Comparison of ENCODE assay signal across 8 cellular contexts in the genomic region with DNA sequence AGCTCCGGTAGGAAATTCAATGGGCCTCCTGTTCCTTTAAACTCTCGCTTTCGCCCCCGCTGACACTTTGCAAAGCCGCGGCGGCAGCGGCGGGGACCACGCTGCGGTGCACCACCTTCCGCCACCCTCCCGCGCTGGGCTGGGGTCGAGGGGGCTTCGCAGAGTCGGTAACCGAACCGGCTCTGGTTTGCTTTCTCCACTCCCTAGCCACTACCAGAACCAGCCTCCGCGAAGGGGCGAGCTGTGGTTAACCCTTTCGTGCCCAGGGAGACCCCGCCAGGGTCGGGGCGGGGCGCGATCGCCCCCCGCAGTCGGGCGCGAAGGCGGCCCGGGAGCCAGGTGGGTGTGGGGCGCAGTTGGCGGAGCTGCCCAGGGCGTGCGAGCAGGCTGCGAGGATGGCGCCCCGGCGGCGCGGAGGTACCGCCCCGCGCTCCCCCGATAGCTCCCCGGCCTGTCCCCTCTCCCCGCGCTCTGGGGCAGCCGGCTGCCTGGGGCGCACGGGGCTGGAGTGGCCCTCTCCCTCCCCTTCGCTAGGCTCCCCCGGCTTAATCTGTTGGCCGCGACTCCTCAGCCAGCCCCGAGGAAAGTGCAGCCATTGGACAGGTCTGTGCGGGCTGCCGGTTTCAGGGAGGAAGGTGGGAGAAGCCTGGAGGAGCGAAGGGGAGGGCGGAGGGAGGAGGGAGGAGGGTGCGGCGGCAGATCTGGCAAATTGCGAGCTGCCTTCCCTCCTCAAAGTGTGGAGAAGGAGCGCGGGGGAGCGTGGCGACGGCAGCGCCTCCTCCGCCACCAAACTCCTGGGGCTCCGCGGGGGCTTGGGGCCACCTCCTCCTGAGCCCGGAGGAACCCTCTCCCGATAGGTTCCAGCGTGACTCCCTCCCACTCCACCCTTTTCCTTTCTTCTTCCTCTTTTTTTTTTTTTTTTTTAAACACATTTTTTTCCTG. TPM values are rescaled to one million over a fixed set of nuclear protein-coding genes. Genes with fewer than 3 reads are reported as not detected.
A peak's percentile ranks its signal among the peaks of the same experiment; 100 is the strongest.
DNase-seq lines count a peak whose midpoint lies in the region; ATAC-seq and TF ChIP-seq lines count a peak whose summit lies in the region.

No MANE protein-coding gene starts in this region.

- H3K9me3 ChIP-seq in fibroblast of lung (ENCODE audit: control insufficient read depth, insufficient read depth, low read depth, low read length) (no peaks in the 10 kb centered on the region), muscle layer of duodenum (ENCODE audit: control insufficient read depth in 1 of 2, low read length in 2 of 2) (no peaks in the 10 kb centered on the region)

- H3K27me3 ChIP-seq in fibroblast of lung (ENCODE audit: control insufficient read depth, insufficient read depth, low read length) (peaks cover 10% of the 10 kb centered on the region), muscle layer of duodenum (ENCODE audit: low read depth, low read length) (no peaks in the 10 kb centered on the region)

- H3K4me1 ChIP-seq in fibroblast of lung (ENCODE audit: control insufficient read depth, extremely low read depth, insufficient read depth, low read length) (no peaks in the 10 kb centered on the region), muscle layer of duodenum (ENCODE audit: control insufficient read depth in 1 of 2, insufficient read depth in 2 of 2, low read length in 2 of 2) (peaks cover 3 to 8% of the 10 kb centered on the region in 2 donors), urinary bladder (ENCODE audit: insufficient read depth) (no peaks in the 10 kb centered on the region)

- H3K27ac ChIP-seq in fibroblast of lung (ENCODE audit: insufficient read depth, low read length) (peak overlapping the region; percentile 32), muscle layer of duodenum (ENCODE audit: low read length) (peak overlapping the region; percentile 71), urinary bladder (ENCODE audit: low read depth) (peak overlapping the region; percentile 81)

- TF ChIP-seq CTCF in fibroblast of lung (conservative IDR thresholded peaks at IDR 0.05 in 1 of 2, IDR thresholded peaks at IDR 0.05 in 1 of 2; ENCODE audit: low read depth in 1 of 2, low read length in 2 of 2) = no peak

- ATAC-seq in HG02678 (IDR thresholded peaks at IDR 0.05; ENCODE audit: unreplicated experiment) = peak; percentile 33
- no peak for ATAC-seq in GM18519 (IDR thresholded peaks at IDR 0.05; ENCODE audit: low FRiP score, unreplicated experiment)

- H3K9ac ChIP-seq in fibroblast of lung (ENCODE audit: insufficient read depth, low read length) = peak overlapping the region; percentile 50

- H2AFZ ChIP-seq in fibroblast of lung (ENCODE audit: low read length) = peak overlapping the region; percentile 64

- H3K4me3 ChIP-seq in fibroblast of lung (replicated peaks in 1 of 4; ENCODE audit: control extremely low read depth in 1 of 4, insufficient read depth in 1 of 4, low read depth in 3 of 4, low read length in 4 of 4) (peak overlapping the region; percentile 54 to 81 (median 74)), muscle layer of duodenum (ENCODE audit: low read depth in 1 of 2, low read length in 2 of 2) (peak overlapping the region; percentile 95), urinary bladder (ENCODE audit: low read depth, low read length) (peak overlapping the region; percentile 79)

- H3K36me3 ChIP-seq in fibroblast of lung (ENCODE audit: control insufficient read depth, insufficient read depth, low read length) (no peaks in the 10 kb centered on the region), muscle layer of duodenum (ENCODE audit: control insufficient read depth in 1 of 2, insufficient read depth in 2 of 2, low read length in 2 of 2) (no peaks in the 10 kb centered on the region), urinary bladder (ENCODE audit: insufficient read depth) (no peaks in the 10 kb centered on the region)

- no peaks in the 10 kb centered on the region for H4K20me1 ChIP-seq in fibroblast of lung (ENCODE audit: control insufficient read depth, extremely low read depth, insufficient read depth, low read length)

- no peaks in the 10 kb centered on the region for H3K79me2 ChIP-seq in fibroblast of lung (ENCODE audit: control insufficient read depth, insufficient read depth, low read length)

- H3K4me2 ChIP-seq in fibroblast of lung (ENCODE audit: extremely low read depth, insufficient read depth, low read length) = peak overlapping the region; percentile 97

- DNase-seq in AG08396 (ENCODE audit: low spot score) (peak; percentile 36), SW480 (ENCODE audit: low spot score) (peak; percentile 7), fibroblast of lung (ENCODE audit: low read depth in 2 of 2) (peak; percentile 85 to 89), cortex of kidney (lab: John Stamatoyannopoulos, UW) (no peak)

- WGBS in urinary bladder = under 1% methylated on average over 79 of the region's 79 CpGs

RNA-seq across cellular contexts. Expression of a gene that starts 0.5 kb away (rescaled TPM):
- total RNA-seq in fibroblast of lung (5.1 and 12.3 TPM in 2 replicates), urinary bladder (72.7 TPM)
- polyA plus RNA-seq in fibroblast of lung (4.2 and 6.2 TPM in 2 replicates), urinary bladder (25.9 TPM)
- 2.3 and 3.7 TPM in 2 replicates for polyA plus RNA-seq in fibroblast of lung (2012)
- polyA minus RNA-seq in fibroblast of lung (ENCODE audit: low replicate concordance) = 2.8 and 4.4 TPM in 2 replicates
